In genomic region chr16:19745286-19746018, GRCh38 we compare ENCODE assay signal across 17 cellular contexts. TPM values are rescaled to one million over a fixed set of nuclear protein-coding genes. Genes with fewer than 3 reads are reported as not detected.
A peak's percentile ranks its signal among the peaks of the same experiment; 100 is the strongest.
DNase-seq lines count a peak whose midpoint lies in the region; ATAC-seq and TF ChIP-seq lines count a peak whose summit lies in the region.
"Had no signal": no experiment of that assay in that cellular context is flagged by ENCODE, and none has a peak within 500 bp of the region (broad histone marks: within the 10 kb centered on the region; RNA-seq: fewer than 3 reads in every experiment).

No MANE protein-coding gene starts in this region.

- no peak overlapping the region for H3K4me3 ChIP-seq in PC-3 (ENCODE audit: low read length)
- H3K4me3 ChIP-seq: lung had no signal

- H3K27me3 Mint-ChIP-seq in neural crest cell (ENCODE audit: low read depth) = peaks cover 6% of the 10 kb centered on the region

- no peaks in the 10 kb centered on the region for H3K36me3 ChIP-seq in PC-3 (ENCODE audit: low read depth, low read length)
- H3K36me3 ChIP-seq: BE2C had no signal

- peak overlapping the region; percentile 48 for H3K4me2 ChIP-seq in PC-3 (ENCODE audit: low read length)

- peak overlapping the region; percentile 24; the same call in 1 of the 2 replicates for H3K27ac ChIP-seq in PC-3 (ENCODE audit: low read length)
- H3K27ac ChIP-seq in cingulate gyrus (ENCODE audit: low read depth, low read length) = peak overlapping the region; percentile 52

- H3K9me2 ChIP-seq in PC-3 (replicated peaks; ENCODE audit: low read length) = no peaks in the 10 kb centered on the region

- ATAC-seq in PC-3 = peak; percentile 87
- ATAC-seq in GM19328 (IDR thresholded peaks at IDR 0.05; ENCODE audit: unreplicated experiment) = no peak
- ATAC-seq in GM21390 (IDR thresholded peaks at IDR 0.05; ENCODE audit: unreplicated experiment) = no peak
- ATAC-seq: natural killer cell, Panc1 had no signal

- TF ChIP-seq CTCF in PC-3 (conservative IDR thresholded peaks at IDR 0.05; ENCODE audit: low read depth, low read length) = no peak
- TF ChIP-seq CTCF in neural crest cell (conservative IDR thresholded peaks at IDR 0.05) = no peak

- H3K9me3 ChIP-seq in PC-3 (ENCODE audit: low read length) = no peaks in the 10 kb centered on the region
- H3K9me3 ChIP-seq: BE2C had no signal

- H3K4me3 Mint-ChIP-seq in neural crest cell = peak overlapping the region; percentile 4
- H3K4me3 Mint-ChIP-seq: natural killer cell; T-helper 1 cell treated with Interleukin-12 subunit alpha and Interleukin-12 subunit beta and Interleukin-4 antibody, amounts not matched to agents 30 μg/mL and 1 μg/mL, for 36 hours had no signal

- no peaks in the 10 kb centered on the region for H3K9me3 Mint-ChIP-seq in neural crest cell
- H3K9me3 Mint-ChIP-seq: natural killer cell; T-helper 1 cell treated with Interleukin-12 subunit alpha and Interleukin-12 subunit beta and Interleukin-4 antibody, amounts not matched to agents 30 μg/mL and 1 μg/mL, for 36 hours had no signal

- H3K4me1 ChIP-seq in PC-3 (ENCODE audit: insufficient read depth, low read length) = peaks cover 27% of the 10 kb centered on the region

- peak overlapping the region; percentile 13 for H3K27ac Mint-ChIP-seq in neural crest cell (ENCODE audit: unreplicated experiment)
- H3K27ac Mint-ChIP-seq: natural killer cell; T-helper 1 cell treated with Interleukin-12 subunit alpha and Interleukin-12 subunit beta and Interleukin-4 antibody, amounts not matched to agents 30 μg/mL and 1 μg/mL, for 36 hours had no signal

- no peaks in the 10 kb centered on the region for H3K79me2 ChIP-seq in PC-3 (ENCODE audit: low read length)

- no peaks in the 10 kb centered on the region for H3F3A ChIP-seq in PC-3 (ENCODE audit: low read length, unreplicated experiment)

- peaks cover 59% of the 10 kb centered on the region for H3K4me1 Mint-ChIP-seq in neural crest cell
- H3K4me1 Mint-ChIP-seq: natural killer cell had no signal

- DNase-seq in Ammon's horn (ENCODE audit: low spot score) = peak; percentile 32
- peak; percentile 39 for DNase-seq in PC-3
- DNase-seq in neural crest cell (ENCODE audit: low read depth, low spot score) = no peak
- DNase-seq in SHP77 (lab: John Stamatoyannopoulos, UW) = no peak
- DNase-seq in cerebellar nuclear complex (lab: John Stamatoyannopoulos, UW) = no peak
- DNase-seq: activated CD8-positive, alpha-beta memory T cell treated with anti-CD3 and anti-CD28 coated beads, Interleukin-2, amount 50 U/mL, for 4 hours; activated gamma-delta T cell treated with Interleukin-2 at 50 U/mL for 16 hours; BE2C; natural killer cell; NCI-H2107; NCI-H748 treated with DMSO at 0.1 percent for 48 hours had no signal

- no TSS peak for BruUV-seq in PC-3 (replicated peaks; lab: Mats Ljungman, UMichigan)

- H4K20me1 ChIP-seq in PC-3 (ENCODE audit: low read length) = no peaks in the 10 kb centered on the region

- CTCF ChIA-PET in PC-3 (lab: Charles Lee) = no interaction called here

- H2AFZ ChIP-seq in PC-3 (ENCODE audit: low read length) = no peak overlapping the region

- intact Hi-C loops in PC-3 (cut with micrococcal nuclease) = no loop called here

- no peaks in the 10 kb centered on the region for H3K27me3 ChIP-seq in PC-3 (ENCODE audit: low read length)
- H3K27me3 ChIP-seq: BE2C had no signal

- peaks cover under 1% of the 10 kb centered on the region for H3K36me3 Mint-ChIP-seq in neural crest cell (ENCODE audit: low read depth)
- H3K36me3 Mint-ChIP-seq: natural killer cell had no signal

- H3K9ac ChIP-seq in PC-3 (ENCODE audit: low read length) = no peak overlapping the region

- POLR2A ChIA-PET in PC-3 (lab: Charles Lee; ENCODE audit: unreplicated experiment) = no interaction called here

RNA-seq across cellular contexts. Expression of gene IQCK, which starts 27.4 kb away (rescaled TPM):
- 3.3 and 8.9 TPM in 2 replicates for total RNA-seq in PC-3 (2014; rRNA removed)
- 23.4 and 23.7 TPM in 2 replicates for total RNA-seq in neural crest cell

RNA-seq across cellular contexts. Expression of gene KNOP1, which starts 27.4 kb away (rescaled TPM):
- total RNA-seq in PC-3 (2014; rRNA removed) (13.6 and 18.8 TPM in 2 replicates), neural crest cell (77.9 and 84.4 TPM in 2 replicates)

Comparison
In these comparisons a context has a peak if more than half of its experiments do, and no peak if none do; other contexts are left out.
1. DNase-seq: peak in Ammon's horn (single experiment) and PC-3 (single experiment); none in neural crest cell (single experiment), SHP77 (0 of 2) and cerebellar nuclear complex (0 of 2).